In genomic region chr1:225754940-225755635, GRCh38 we compare ENCODE assay signal across 10 cellular contexts. TPM values are rescaled to one million over a fixed set of nuclear protein-coding genes. Genes with fewer than 3 reads are reported as not detected.
DNase-seq lines count a peak whose midpoint lies in the region; ATAC-seq, FAIRE-seq and TF ChIP-seq lines count a peak whose summit lies in the region.
"Had no signal": no experiment of that assay in that cellular context is flagged by ENCODE, and none has a peak within 500 bp of the region (broad histone marks: within the 10 kb centered on the region; RNA-seq: fewer than 3 reads in every experiment).

No MANE protein-coding gene starts in this region.

- no peaks in the 10 kb centered on the region for H3K9me3 ChIP-seq in keratinocyte (ENCODE audit: control insufficient read depth, low read depth, low read length)

- H3K36me3 ChIP-seq in keratinocyte (ENCODE audit: control insufficient read depth in 2 of 2, extremely low read depth in 1 of 2, insufficient read depth in 2 of 2, low read length in 2 of 2) = no peaks in the 10 kb centered on the region
- no peaks in the 10 kb centered on the region for H3K36me3 ChIP-seq in urinary bladder (ENCODE audit: insufficient read depth)
- no peaks in the 10 kb centered on the region for H3K36me3 ChIP-seq in GM23338 (ENCODE audit: insufficient read depth)

- H3F3A ChIP-seq in GM23338 (replicated peaks; ENCODE audit: low read depth) = no peaks in the 10 kb centered on the region

- no peak overlapping the region for H2AFZ ChIP-seq in keratinocyte (ENCODE audit: control insufficient read depth, low read length)
- no peak overlapping the region for H2AFZ ChIP-seq in GM23338

- H3K4me1 ChIP-seq in keratinocyte (ENCODE audit: control insufficient read depth, extremely low read depth, insufficient read depth, low read length) (peaks cover 12% of the 10 kb centered on the region), urinary bladder (ENCODE audit: insufficient read depth) (no peaks in the 10 kb centered on the region), GM23338 (ENCODE audit: insufficient read depth) (no peaks in the 10 kb centered on the region)

- no peak overlapping the region for H3K9ac ChIP-seq in keratinocyte (ENCODE audit: control insufficient read depth, extremely low read depth, insufficient read depth, low read length)

- no peak overlapping the region for H3K4me3 ChIP-seq in keratinocyte (ENCODE audit: control insufficient read depth in 2 of 3, extremely low read depth in 1 of 3, insufficient read depth in 2 of 3, low read depth in 1 of 3, low read length in 3 of 3)
- H3K4me3 ChIP-seq in urinary bladder (ENCODE audit: low read depth, low read length) = no peak overlapping the region
- H3K4me3 ChIP-seq in GM23338 = no peak overlapping the region

- H4K20me1 ChIP-seq in keratinocyte (ENCODE audit: control insufficient read depth, extremely low read depth, insufficient read depth, low read length) = no peaks in the 10 kb centered on the region
- no peaks in the 10 kb centered on the region for H4K20me1 ChIP-seq in GM23338 (replicated peaks; ENCODE audit: insufficient read depth)

- DNase-seq in NCI-H510A treated with DMSO at 0.1 percent for 48 hours (lab: John Stamatoyannopoulos, UW) (peak; percentile 65), NCI-H510A (lab: John Stamatoyannopoulos, UW) (no peak), WTC11 (ENCODE audit: low spot score) (no peak), keratinocyte (ENCODE audit: low read depth, low spot score) (no peak), GM23338 (ENCODE audit: low spot score) (no peak)
- DNase-seq in activated effector memory CD4-positive, alpha-beta T cell treated with Interleukin-2 at 50 U/mL for 16 hours = no peak
- DNase-seq: AML-193, NCI-H1417 treated with DMSO at 0.1 percent for 48 hours had no signal

- POLR2A ChIA-PET in WTC11 (lab: Charles Lee) = no interaction called here

- H3K27ac ChIP-seq in keratinocyte (ENCODE audit: control insufficient read depth, insufficient read depth, low read length) (no peak overlapping the region), urinary bladder (ENCODE audit: low read depth) (peak overlapping the region; percentile 13), GM23338 (ENCODE audit: low read depth) (no peak overlapping the region)

- peak overlapping the region; percentile 2 for H3K4me2 ChIP-seq in keratinocyte (ENCODE audit: control insufficient read depth, extremely low read depth, insufficient read depth, low read depth, low read length)
- H3K4me2 ChIP-seq in GM23338 = no peak overlapping the region

- H3K79me2 ChIP-seq in keratinocyte (ENCODE audit: control insufficient read depth, insufficient read depth, low read length) (no peaks in the 10 kb centered on the region), GM23338 (replicated peaks; ENCODE audit: insufficient read depth) (no peaks in the 10 kb centered on the region)

- H3K27me3 Mint-ChIP-seq in WTC11 (ENCODE audit: low read depth) (peaks cover 2% of the 10 kb centered on the region; the same call in 1 of the 2 replicates), GM23338 (ENCODE audit: insufficient read depth, low read depth, poor library complexity) (peaks cover 3% of the 10 kb centered on the region)

- no peak overlapping the region for H3K27ac Mint-ChIP-seq in WTC11
- no peak overlapping the region for H3K27ac Mint-ChIP-seq in GM23338

- H3K27me3 ChIP-seq in keratinocyte (ENCODE audit: control insufficient read depth, extremely low read depth, insufficient read depth, low read length) (no peaks in the 10 kb centered on the region), GM23338 (ENCODE audit: insufficient read depth) (no peaks in the 10 kb centered on the region)

- H3K9me2 ChIP-seq in GM23338 (ENCODE audit: insufficient read depth) = no peaks in the 10 kb centered on the region

- 32% methylated on average over 10 of the region's 10 CpGs for WGBS in urinary bladder

- ATAC-seq in WTC11 (peak; percentile 28), GM21786 (IDR thresholded peaks at IDR 0.05; ENCODE audit: unreplicated experiment) (no peak), GM23338 (no peak; the same call in 1 of the 3 replicates)

- CTCF ChIA-PET in WTC11 (lab: Charles Lee) = interaction anchor here (1.4 kb wide), 1 partner anchor 8 kb away, joined by 3 read pairs; no protein-coding TSS in a partner anchor

- H3K9me3 Mint-ChIP-seq in WTC11 (no peaks in the 10 kb centered on the region), GM23338 (no peaks in the 10 kb centered on the region)

- peak; percentile 72 for FAIRE-seq in keratinocyte (lab: Jason Lieb, UNC)

- H3K4me3 Mint-ChIP-seq in WTC11 = no peak overlapping the region
- no peak overlapping the region for H3K4me3 Mint-ChIP-seq in GM23338

- peaks cover 20% of the 10 kb centered on the region for H3K4me1 Mint-ChIP-seq in WTC11
- peaks cover 15% of the 10 kb centered on the region for H3K4me1 Mint-ChIP-seq in GM23338

- dilution Hi-C loops in keratinocyte (cut with MboI; ENCODE audit: extremely low pct_ligation_motif_present, low sequenced_read_pairs) = no loop called here

- no peak for TF ChIP-seq CTCF in WTC11 (IDR thresholded peaks at IDR 0.05)
- no peak for TF ChIP-seq CTCF in keratinocyte (optimal IDR thresholded peaks at IDR 0.05 in 1 of 3, IDR thresholded peaks at IDR 0.05 in 1 of 3, conservative IDR thresholded peaks at IDR 0.05 in 1 of 3; ENCODE audit: extremely low read depth in 1 of 3, insufficient read depth in 2 of 3, low read length in 3 of 3)
- no peak for TF ChIP-seq CTCF in GM23338 (conservative IDR thresholded peaks at IDR 0.05; ENCODE audit: low read depth in 2 of 2)

- peaks cover 2% of the 10 kb centered on the region for H3K9me1 ChIP-seq in keratinocyte (ENCODE audit: control insufficient read depth, extremely low read depth, insufficient read depth, low read length)

- H3K36me3 Mint-ChIP-seq in WTC11 = no peaks in the 10 kb centered on the region
- H3K36me3 Mint-ChIP-seq in GM23338 (ENCODE audit: low read depth) = no peaks in the 10 kb centered on the region

TF ChIP-seq in WTC11, 78 proteins besides CTCF, POLR2A, EP300 and RAD21:
- TF ChIP-seq RORB (CRISPR knock-in tag; IDR thresholded peaks at IDR 0.05) (0 out of 2 replicates have a peak, but pooled peaks have one; percentile 3), NFYB (CRISPR knock-in tag; conservative IDR thresholded peaks at IDR 0.05; ENCODE audit: low read depth) (no peak)
- TF ChIP-seq, protein P1, sequence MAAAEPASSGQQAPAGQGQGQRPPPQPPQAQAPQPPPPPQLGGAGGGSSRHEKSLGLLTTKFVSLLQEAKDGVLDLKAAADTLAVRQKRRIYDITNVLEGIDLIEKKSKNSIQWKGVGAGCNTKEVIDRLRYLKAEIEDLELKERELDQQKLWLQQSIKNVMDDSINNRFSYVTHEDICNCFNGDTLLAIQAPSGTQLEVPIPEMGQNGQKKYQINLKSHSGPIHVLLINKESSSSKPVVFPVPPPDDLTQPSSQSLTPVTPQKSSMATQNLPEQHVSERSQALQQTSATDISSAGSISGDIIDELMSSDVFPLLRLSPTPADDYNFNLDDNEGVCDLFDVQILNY (CRISPR knock-in tag; IDR thresholded peaks at IDR 0.05) = no peak

TF ChIP-seq in GM23338, 12 proteins besides CTCF, POLR2A, EP300 and RAD21:
- TF ChIP-seq JUNB (IDR thresholded peaks at IDR 0.05; ENCODE audit: unreplicated experiment) (no peak), ZNF331 (CRISPR knock-in tag; IDR thresholded peaks at IDR 0.05; ENCODE audit: low read depth) (no peak)

RNA-seq across cellular contexts. Expression of gene SRP9, which starts 22.5 kb away (rescaled TPM):
- total RNA-seq in WTC11 (2021) (374 to 395 TPM (median 375 TPM) in 3 replicates), urinary bladder (389 TPM)
- polyA plus RNA-seq in keratinocyte (220 to 441 TPM (median 254 TPM) in 3 replicates), urinary bladder (236 TPM), GM23338 (2016; fragmentation: Nextera tagmentation; extraction: Ambion mirVana) (590 and 728 TPM in 2 replicates)
- polyA plus RNA-seq in keratinocyte (2011; ENCODE audit: low read depth) = 51.0 TPM
- 220 and 427 TPM in 2 replicates for polyA plus RNA-seq in keratinocyte (2011; cell fraction: cytosol; rRNA removed)
- polyA plus RNA-seq in keratinocyte (2011; cell fraction: nucleus; rRNA removed) = 101 and 152 TPM in 2 replicates
- polyA plus RNA-seq in keratinocyte (2012; ENCODE audit: low replicate concordance) = 135 and 194 TPM in 2 replicates
- 44.3 to 91.9 TPM (median 51.3 TPM) in 3 replicates for polyA minus RNA-seq in keratinocyte
- polyA minus RNA-seq in keratinocyte (2011; cell fraction: cytosol; rRNA and poly(A)+ RNA removed) = 143 TPM
- 17.2 and 28.7 TPM in 2 replicates for polyA minus RNA-seq in keratinocyte (2011; cell fraction: nucleus; rRNA and poly(A)+ RNA removed)
- 640 and 749 TPM in 2 replicates for total RNA-seq in GM23338 (2014; rRNA removed; shearing (Covaris generic))

RNA-seq across cellular contexts. Expression of gene EPHX1, which starts 54.8 kb away (rescaled TPM):
- 60.9 to 66.2 TPM (median 64.4 TPM) in 3 replicates for total RNA-seq in WTC11 (2021)
- polyA plus RNA-seq in keratinocyte = 4.7 to 12.1 TPM (median 6.4 TPM) in 3 replicates
- polyA plus RNA-seq in keratinocyte (2011; ENCODE audit: low read depth) = 2.0 TPM
- 6.2 and 6.9 TPM in 2 replicates for polyA plus RNA-seq in keratinocyte (2011; cell fraction: cytosol; rRNA removed)
- polyA plus RNA-seq in keratinocyte (2011; cell fraction: nucleus; rRNA removed) = 11.5 and 16.9 TPM in 2 replicates
- 12.5 and 13.9 TPM in 2 replicates for polyA plus RNA-seq in keratinocyte (2012; ENCODE audit: low replicate concordance)
- 3.5 to 10.1 TPM (median 4.1 TPM) in 3 replicates for polyA minus RNA-seq in keratinocyte
- polyA minus RNA-seq in keratinocyte (2011; cell fraction: cytosol; rRNA and poly(A)+ RNA removed) = 3.8 TPM
- 5.6 and 6.6 TPM in 2 replicates for polyA minus RNA-seq in keratinocyte (2011; cell fraction: nucleus; rRNA and poly(A)+ RNA removed)
- total RNA-seq in urinary bladder = 18.1 TPM
- 156 TPM for polyA plus RNA-seq in urinary bladder
- total RNA-seq in GM23338 (2014; rRNA removed; shearing (Covaris generic)) = 46.5 and 47.0 TPM in 2 replicates
- polyA plus RNA-seq in GM23338 (2016; fragmentation: Nextera tagmentation; extraction: Ambion mirVana) = 15.3 and 17.3 TPM in 2 replicates
